In genomic region chr12:112381421-112381897, GRCh38 we compare ENCODE assay signal across 2 cellular contexts.
TF ChIP-seq lines count a peak whose summit lies in the region.

No MANE protein-coding gene starts in this region.

TF ChIP-seq in GM12891, 5 proteins besides CTCF, POLR2A, EP300 and RAD21 (continued from another document):
- TF ChIP-seq PAX5 (IDR thresholded peaks at IDR 0.05; ENCODE audit: insufficient read depth, low read length, severe bottlenecking), result no peak
- no peak for TF ChIP-seq SPI1 (IDR thresholded peaks at IDR 0.05; ENCODE audit: low read depth, low read length)
- no peak for TF ChIP-seq TAF1 (IDR thresholded peaks at IDR 0.05; ENCODE audit: low read depth, low read length)
TF ChIP-seq in GM12891: peak in this region for 0.

TF ChIP-seq in GM23338, 12 proteins besides CTCF, POLR2A, EP300 and RAD21 (continued from another document):
- TF ChIP-seq REST (IDR thresholded peaks at IDR 0.05; ENCODE audit: unreplicated experiment) (no peak), ETS1 (IDR thresholded peaks at IDR 0.05) (no peak), EZH2 (IDR thresholded peaks at IDR 0.05; ENCODE audit: low read depth, unreplicated experiment) (no peak), JUNB (IDR thresholded peaks at IDR 0.05; ENCODE audit: unreplicated experiment) (no peak), ZNF462 (CRISPR knock-in tag; IDR thresholded peaks at IDR 0.05) (no peak), ZNF331 (CRISPR knock-in tag; IDR thresholded peaks at IDR 0.05; ENCODE audit: low read depth) (no peak), EZH2phosphoT487 (IDR thresholded peaks at IDR 0.05; ENCODE audit: unreplicated experiment) (no peak), POLR2AphosphoS5 (IDR thresholded peaks at IDR 0.05; ENCODE audit: low read depth) (no peak), ZNF114 (CRISPR knock-in tag; IDR thresholded peaks at IDR 0.05) (no peak)
